Comparison of ENCODE assay signal across 9 cellular contexts in genomic region chr6:1436334-1437306, GRCh38. TPM values are rescaled to one million over a fixed set of nuclear protein-coding genes. Genes with fewer than 3 reads are reported as not detected.
DNase-seq lines count a peak whose midpoint lies in the region; ATAC-seq, FAIRE-seq and TF ChIP-seq lines count a peak whose summit lies in the region.
"Had no signal": no experiment of that assay in that cellular context is flagged by ENCODE, and none has a peak within 500 bp of the region (broad histone marks: within the 10 kb centered on the region; RNA-seq: fewer than 3 reads in every experiment).

No MANE protein-coding gene starts in this region.

- H3F3A ChIP-seq in MM.1S (ENCODE audit: insufficient read depth, low read length): no peaks in the 10 kb centered on the region

- peak; percentile 94 for FAIRE-seq in islet of Langerhans (lab: Jason Lieb, UNC)

- TF ChIP-seq CTCF in GM12874 (IDR thresholded peaks at IDR 0.05; ENCODE audit: insufficient read depth, low read depth, low read length) (peak; percentile 59), MM.1S (IDR thresholded peaks at IDR 0.05; ENCODE audit: low read length) (peak; percentile 72), mammary epithelial cell (conservative IDR thresholded peaks at IDR 0.05 in 1 of 2, IDR thresholded peaks at IDR 0.05 in 1 of 2; ENCODE audit: extremely low read depth in 1 of 2, insufficient read depth in 1 of 2, low read depth in 1 of 2, low read length in 2 of 2) (peak; percentile 72)

- H3K27ac ChIP-seq in MM.1S (ENCODE audit: low read length): no peak overlapping the region
- no peak overlapping the region for H3K27ac ChIP-seq in mammary epithelial cell (ENCODE audit: insufficient read depth, low read depth, low read length)
- H3K27ac ChIP-seq: HL-60 had no signal

- H3K9me2 ChIP-seq in MM.1S (replicated peaks; ENCODE audit: insufficient read depth, low read length): no peaks in the 10 kb centered on the region

- intact Hi-C loops in mammary epithelial cell (cut with micrococcal nuclease): loop anchor here (1.0 to 5.0 kb wide), 4 partner anchors 54 to 1248 kb away; no protein-coding TSS in a partner anchor

- H3K36me3 ChIP-seq in MM.1S (replicated peaks; ENCODE audit: insufficient read depth, low read length): no peaks in the 10 kb centered on the region
- H3K36me3 ChIP-seq in mammary epithelial cell (ENCODE audit: insufficient read depth, low read length): no peaks in the 10 kb centered on the region

- H3K9me3 ChIP-seq in MM.1S (replicated peaks; ENCODE audit: insufficient read depth, low read length) (no peaks in the 10 kb centered on the region), mammary epithelial cell (replicated peaks; ENCODE audit: insufficient read depth, low read length) (no peaks in the 10 kb centered on the region)

- H4K20me1 ChIP-seq in MM.1S (ENCODE audit: insufficient read depth, low read length): no peaks in the 10 kb centered on the region
- H4K20me1 ChIP-seq in mammary epithelial cell (ENCODE audit: insufficient read depth, low read length): no peaks in the 10 kb centered on the region

- H3K9ac ChIP-seq in MM.1S (ENCODE audit: low read length): no peak overlapping the region
- H3K9ac ChIP-seq in mammary epithelial cell (ENCODE audit: insufficient read depth, low read length): no peak overlapping the region

- DNase-seq in AG08395 (ENCODE audit: low spot score) (peak; percentile 84), MM.1S (peak; percentile 57), SW 1271 (lab: John Stamatoyannopoulos, UW) (peak; percentile 19 to 67), mammary epithelial cell (peak; percentile 62)
- DNase-seq in stimulated activated CD4-positive, alpha-beta T cell treated with anti-CD3 and anti-CD28 coated beads, Interleukin-2, amount 100 ng/mL, for 4 hours (ENCODE audit: low read depth): peak; percentile 39

- no peak overlapping the region for H2AFZ ChIP-seq in MM.1S (ENCODE audit: low read length)
- no peak overlapping the region for H2AFZ ChIP-seq in mammary epithelial cell (ENCODE audit: low read depth, low read length)

- ATAC-seq in GM18873 (IDR thresholded peaks at IDR 0.05; ENCODE audit: low FRiP score, unreplicated experiment): no peak

- 17% methylated on average over 18 of the region's 18 CpGs for WGBS in mammary epithelial cell (ENCODE audit: low coverage, missing lambda C conversion rate)

- no peaks in the 10 kb centered on the region for H3K27me3 ChIP-seq in MM.1S (replicated peaks; ENCODE audit: insufficient read depth, low read length)
- no peaks in the 10 kb centered on the region for H3K27me3 ChIP-seq in mammary epithelial cell (ENCODE audit: insufficient read depth, low read length)

- CTCF ChIA-PET in mammary epithelial cell (lab: Charles Lee; ENCODE audit: low non-redundant PET): interaction anchor here (0.5 to 0.9 kb wide), 7 partner anchors 9 to 934 kb away, joined by 3 to 7 read pairs (median 4); no protein-coding TSS in a partner anchor

- in situ Hi-C loops in mammary epithelial cell (cut with MboI; ENCODE audit: low sequenced_read_pairs in 2 of 2): no loop called here

- no peaks in the 10 kb centered on the region for H3K4me1 ChIP-seq in MM.1S (ENCODE audit: low read length)
- peaks cover 6% of the 10 kb centered on the region for H3K4me1 ChIP-seq in mammary epithelial cell (ENCODE audit: insufficient read depth, low read length)

- dilution Hi-C loops in mammary epithelial cell (cut with HindIII; ENCODE audit: low sequenced_read_pairs): no loop called here

- peak overlapping the region; percentile 23; the same call in 1 of the 2 replicates for H3K4me2 ChIP-seq in MM.1S (ENCODE audit: low read depth, low read length)
- peak overlapping the region; percentile 6 for H3K4me2 ChIP-seq in mammary epithelial cell (ENCODE audit: insufficient read depth, low read depth, low read length)

- no peak overlapping the region for H3K4me3 ChIP-seq in MM.1S (ENCODE audit: low read length)
- H3K4me3 ChIP-seq in mammary epithelial cell (replicated peaks in 1 of 3; ENCODE audit: insufficient read depth in 1 of 3, low read depth in 2 of 3, low read length in 3 of 3): no peak overlapping the region

- H3K79me2 ChIP-seq in MM.1S (ENCODE audit: low read length) (no peaks in the 10 kb centered on the region), mammary epithelial cell (ENCODE audit: insufficient read depth, low read length) (no peaks in the 10 kb centered on the region)

- BruUV-seq in mammary epithelial cell (replicated peaks; lab: Mats Ljungman, UMichigan): no TSS peak

RNA-seq across cellular contexts. Expression of gene FOXF2, which starts 47.2 kb away (rescaled TPM):
- total RNA-seq in mammary epithelial cell: not detected
- polyA plus RNA-seq in mammary epithelial cell: 0.15 TPM
- not detected for polyA minus RNA-seq in mammary epithelial cell
